8 cellular contexts compared by ENCODE assay signal in genomic region chr5:134738963-134739661, GRCh38. TPM values are rescaled to one million over a fixed set of nuclear protein-coding genes. Genes with fewer than 3 reads are reported as not detected.
DNase-seq lines count a peak whose midpoint lies in the region; ATAC-seq, FAIRE-seq and TF ChIP-seq lines count a peak whose summit lies in the region.

No MANE protein-coding gene starts in this region.

- DNase-seq in NCI-H1417 (lab: John Stamatoyannopoulos, UW) (peak; percentile 17 to 68 (median 37)), NCI-H1417 treated with DMSO at 0.1 percent for 48 hours (lab: John Stamatoyannopoulos, UW) (no peak), Kasumi-1 (lab: John Stamatoyannopoulos, UW) (peak; percentile 69 to 72), SW 1271 (lab: John Stamatoyannopoulos, UW) (peak; percentile 25 to 87), kidney (no peak)
- DNase-seq in central memory CD4-positive, alpha-beta T cell: peak; percentile 38
- DNase-seq in stimulated activated CD8-positive, alpha-beta memory T cell treated with anti-CD3 and anti-CD28 coated beads, Interleukin-4, amount 100 ng/mL, for 48 hours: peak; percentile 37

- intact Hi-C loops in kidney (cut with DNase I): no loop called here

- no peak for FAIRE-seq in kidney (lab: Jason Lieb, UNC)

- H3K27ac ChIP-seq in kidney (ENCODE audit: low read depth in 2 of 2, low read length in 2 of 2): peak overlapping the region; percentile 38 to 93

- peaks cover 4 to 6% of the 10 kb centered on the region in 2 donors for H3K4me1 ChIP-seq in kidney (ENCODE audit: control insufficient read depth in 1 of 2, insufficient read depth in 1 of 2, low read depth in 1 of 2, low read length in 2 of 2)

- peak overlapping the region; percentile 83 to 98 for H3K9ac ChIP-seq in kidney (ENCODE audit: low read length in 2 of 2)

- no peak for ATAC-seq in HG02970 (IDR thresholded peaks at IDR 0.05; ENCODE audit: low FRiP score, unreplicated experiment)

- no peaks in the 10 kb centered on the region for H3K9me3 ChIP-seq in kidney (ENCODE audit: control insufficient read depth in 1 of 2, low read length in 2 of 2)

- peaks cover 3 to 5% of the 10 kb centered on the region in 2 donors for H3K36me3 ChIP-seq in kidney (ENCODE audit: control insufficient read depth in 1 of 2, insufficient read depth in 2 of 2, low read length in 2 of 2)

- H3K4me3 ChIP-seq in kidney (ENCODE audit: low read length in 2 of 2): peak overlapping the region; percentile 87 to 88

- TF ChIP-seq CTCF in kidney (IDR thresholded peaks at IDR 0.05; ENCODE audit: borderline replicate concordance, extremely low read depth, insufficient read depth): no peak

RNA-seq across cellular contexts. Expression of gene CAMLG, which starts 0.8 kb away (rescaled TPM):
- total RNA-seq in kidney: 22.9 TPM
- polyA plus RNA-seq in kidney (ENCODE audit: insufficient read depth, low read depth, low replicate concordance): 47.0 TPM

RNA-seq across cellular contexts. Expression of gene DDX46, which starts 19.5 kb away (rescaled TPM):
- total RNA-seq in kidney: 39.7 TPM
- 11.3 TPM for polyA plus RNA-seq in kidney (ENCODE audit: insufficient read depth, low read depth, low replicate concordance)

Comparison
In these comparisons a context has a peak if more than half of its experiments do, and no peak if none do; other contexts are left out.
1. DNase-seq: peak in NCI-H1417 (3 of 3), Kasumi-1 (2 of 2), SW 1271 (2 of 2), central memory CD4-positive, alpha-beta T cell (single experiment) and stimulated activated CD8-positive, alpha-beta memory T cell treated with anti-CD3 and anti-CD28 coated beads, Interleukin-4, amount 100 ng/mL, for 48 hours (single experiment); none in NCI-H1417 treated with DMSO at 0.1 percent for 48 hours (single experiment) and kidney (single experiment).